In genomic region chr16:48583075-48584065, GRCh38 we compare ENCODE assay signal across 12 cellular contexts. TPM values are rescaled to one million over a fixed set of nuclear protein-coding genes. Genes with fewer than 3 reads are reported as not detected.
A peak's percentile ranks its signal among the peaks of the same experiment; 100 is the strongest.
DNase-seq lines count a peak whose midpoint lies in the region; ATAC-seq and TF ChIP-seq lines count a peak whose summit lies in the region.
"Had no signal": no experiment of that assay in that cellular context is flagged by ENCODE, and none has a peak within 500 bp of the region (broad histone marks: within the 10 kb centered on the region; RNA-seq: fewer than 3 reads in every experiment).

No MANE protein-coding gene starts in this region.

- peak overlapping the region; percentile 34 for H3K27ac Mint-ChIP-seq in activated T-cell treated with anti-CD3 and anti-CD28 coated beads, Interleukin-2, amount 50 U/mL, for 24 hours
- H3K27ac Mint-ChIP-seq: activated CD4-positive, alpha-beta memory T cell treated with anti-CD3 and anti-CD28 coated beads, Interleukin-2, amount 10 ng/mL, durations not matched to agents 7 days and 5 days had no signal

- H3K27me3 ChIP-seq in Panc1 (ENCODE audit: control insufficient read depth, insufficient read depth, low read length): no peaks in the 10 kb centered on the region
- H3K27me3 ChIP-seq: ovary had no signal

- H3K36me3 Mint-ChIP-seq in activated T-cell treated with anti-CD3 and anti-CD28 coated beads, Interleukin-2, amount 50 U/mL, for 24 hours (ENCODE audit: low read depth): peaks cover 60% of the 10 kb centered on the region

- H3K27me3 Mint-ChIP-seq in activated T-cell treated with anti-CD3 and anti-CD28 coated beads, Interleukin-2, amount 50 U/mL, for 24 hours: no peaks in the 10 kb centered on the region
- H3K27me3 Mint-ChIP-seq: activated CD4-positive, alpha-beta memory T cell treated with anti-CD3 and anti-CD28 coated beads, Interleukin-2, amount 10 ng/mL, durations not matched to agents 7 days and 5 days had no signal

- DNase-seq in activated T-cell treated with anti-CD3 and anti-CD28 coated beads, Interleukin-2, amount 50 U/mL, for 24 hours: no peak
- DNase-seq in activated T-cell treated with anti-CD3 and anti-CD28 coated beads, Interleukin-2, amount 50 U/mL, for 1 hour: no peak
- DNase-seq in Panc1 (ENCODE audit: low read depth, low spot score): no peak
- DNase-seq in fibroblast of gingiva (ENCODE audit: low read depth): peak; percentile 37
- DNase-seq in renal cortical epithelial cell (ENCODE audit: low read depth): peak; percentile 65
- DNase-seq in left lobe of liver (ENCODE audit: low spot score): no peak
- no peak for DNase-seq in middle frontal gyrus (ENCODE audit: extremely low spot score, low spot score)
- DNase-seq in germinal center (ENCODE audit: low spot score): no peak
- DNase-seq: activated CD4-positive, alpha-beta memory T cell treated with anti-CD3 and anti-CD28 coated beads, Interleukin-2, amount 10 ng/mL, durations not matched to agents 7 days and 5 days; activated gamma-delta T cell; ovary had no signal

- H3K4me3 ChIP-seq in Panc1 (ENCODE audit: low read depth in 2 of 2, low read length in 2 of 2): no peak overlapping the region
- H3K4me3 ChIP-seq: GM12878, ovary had no signal

- no TSS peak for BruUV-seq in Panc1 (replicated peaks; lab: Mats Ljungman, UMichigan)

- peaks cover 4% of the 10 kb centered on the region; the same call in 1 of the 2 replicates for H3K9me3 ChIP-seq in Panc1 (ENCODE audit: control insufficient read depth, insufficient read depth, low read depth, low read length)

- CTCF ChIA-PET in Panc1 (lab: Charles Lee): no interaction called here

- H3K4me1 Mint-ChIP-seq in activated T-cell treated with anti-CD3 and anti-CD28 coated beads, Interleukin-2, amount 50 U/mL, for 24 hours (ENCODE audit: low read depth): peaks cover 54% of the 10 kb centered on the region

- peaks cover 21% of the 10 kb centered on the region for H3K9me3 Mint-ChIP-seq in activated T-cell treated with anti-CD3 and anti-CD28 coated beads, Interleukin-2, amount 50 U/mL, for 24 hours

- ATAC-seq in Panc1 (peak; percentile 56; the same call in 1 of the 2 replicates), left lobe of liver (no peak)
- ATAC-seq: GM12878 had no signal

- no peaks in the 10 kb centered on the region for H3K36me3 ChIP-seq in Panc1 (ENCODE audit: control insufficient read depth, insufficient read depth, low read length)
- H3K36me3 ChIP-seq: ovary had no signal

- intact Hi-C loops in Panc1 (cut with micrococcal nuclease; ENCODE audit: unreplicated experiment): no loop called here

- H3K4me1 ChIP-seq in Panc1 (ENCODE audit: control insufficient read depth, insufficient read depth, low read length): no peaks in the 10 kb centered on the region

- no peak overlapping the region for H3K4me3 Mint-ChIP-seq in activated T-cell treated with anti-CD3 and anti-CD28 coated beads, Interleukin-2, amount 50 U/mL, for 24 hours
- H3K4me3 Mint-ChIP-seq: activated CD4-positive, alpha-beta memory T cell treated with anti-CD3 and anti-CD28 coated beads, Interleukin-2, amount 10 ng/mL, durations not matched to agents 7 days and 5 days had no signal

- in situ Hi-C loops in Panc1 (cut with HindIII; ENCODE audit: low pct_unique_long_range_greater_than_20kb, low sequenced_read_pairs): no loop called here

- POLR2A ChIA-PET in Panc1 (lab: Charles Lee): no interaction called here

- H3K27ac ChIP-seq in Panc1 (ENCODE audit: low read length): no peak overlapping the region
- H3K27ac ChIP-seq: ovary had no signal

- no peak for TF ChIP-seq CTCF in Panc1 (IDR thresholded peaks at IDR 0.05)

RNA-seq across cellular contexts. Expression of gene N4BP1, which starts 26.6 kb away (rescaled TPM):
- 17.0 TPM for total RNA-seq in Panc1 (2021; ENCODE audit: unreplicated experiment)
- 10.7 TPM for polyA plus RNA-seq in Panc1 (2012; ENCODE audit: insufficient read length)
- total RNA-seq in renal cortical epithelial cell: 29.7 and 38.0 TPM in 2 replicates
- 11.6 TPM for total RNA-seq in left lobe of liver

Comparison
In these comparisons a context has a peak if more than half of its experiments do, and no peak if none do; other contexts are left out.
1. DNase-seq: peak in fibroblast of gingiva (single experiment) and renal cortical epithelial cell (single experiment); none in activated T-cell treated with anti-CD3 and anti-CD28 coated beads, Interleukin-2, amount 50 U/mL, for 24 hours (single experiment), activated T-cell treated with anti-CD3 and anti-CD28 coated beads, Interleukin-2, amount 50 U/mL, for 1 hour (single experiment), Panc1 (single experiment), left lobe of liver (single experiment), middle frontal gyrus (single experiment) and germinal center (single experiment).